ENCODE assay signal across 7 cellular contexts in the genomic region with DNA sequence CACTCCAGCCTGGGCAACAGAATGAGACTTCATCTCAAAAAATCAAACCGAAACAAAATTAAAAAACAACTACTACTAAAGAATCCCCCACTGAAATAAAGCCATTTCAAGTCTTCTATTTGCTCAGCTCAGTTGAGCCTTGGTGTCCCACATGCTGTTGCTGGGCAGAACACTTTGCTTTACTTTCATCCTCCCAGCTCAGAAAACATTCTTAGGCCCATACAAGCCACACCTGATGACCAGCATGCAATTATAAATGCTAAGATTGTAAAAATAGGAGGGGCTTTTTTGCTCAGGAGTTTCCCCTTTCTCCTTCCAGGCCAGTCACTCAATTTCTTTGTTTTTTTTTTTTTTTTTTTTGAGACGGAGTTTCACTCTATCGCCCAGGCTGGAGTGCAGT.
A peak's percentile ranks its signal among the peaks of the same experiment; 100 is the strongest.
DNase-seq lines count a peak whose midpoint lies in the region; ATAC-seq, FAIRE-seq and TF ChIP-seq lines count a peak whose summit lies in the region.
"Not testable (repeated sequence)": the region's sequence is repeated elsewhere in the genome, so short reads cannot be mapped to it uniquely, and the experiment has no call there.

No MANE protein-coding gene starts in this region.

- not testable (repeated sequence) for H3K9me3 ChIP-seq in GM12878 (replicated peaks; ENCODE audit: control insufficient read depth, insufficient read depth, low read length); osteoblast (ENCODE audit: low read depth, low read length)

- RAD21 ChIA-PET in GM12878 (lab: Charles Lee; ENCODE audit: unreplicated experiment) = not testable (repeated sequence)

- in situ Hi-C loops in GM13976 (cut with MboI; ENCODE audit: low sequenced_read_pairs, unreplicated experiment); GM12878 (cut with MboI): not testable (repeated sequence)

- WGBS in GM12878 (ENCODE audit: insufficient coverage, insufficient replicate concordance, low lambda C conversion rate, missing lambda C conversion rate) = 56% methylated on average over 1 of the region's 3 CpGs

- SMC1A ChIA-PET in GM12878 (lab: Charles Lee; ENCODE audit: uncharacterized antibody, unreplicated experiment) = not testable (repeated sequence)

- not testable (repeated sequence) for FAIRE-seq in GM12878 (lab: Jason Lieb, UNC)

- ATAC-seq in GM18868 (IDR thresholded peaks at IDR 0.05; ENCODE audit: unreplicated experiment) (peak; percentile 64), GM21360 (IDR thresholded peaks at IDR 0.05; ENCODE audit: unreplicated experiment) (peak; percentile 72), GM12878 (peak; percentile 59)

- not testable (repeated sequence) for BruUV-seq in GM12878 (replicated peaks; lab: Mats Ljungman, UMichigan)

- intact Hi-C loops in GM12878 (cut with micrococcal nuclease; ENCODE audit: unreplicated experiment) = not testable (repeated sequence)

- H3K4me1 ChIP-seq in GM12878 (ENCODE audit: control insufficient read depth, insufficient read depth, low read length); osteoblast (ENCODE audit: insufficient read depth, low read length): not testable (repeated sequence)

- H3K36me3 ChIP-seq in GM06990 (ENCODE audit: control insufficient read depth, insufficient read depth, low read length); GM12878 (ENCODE audit: control insufficient read depth in 2 of 2, insufficient read depth in 2 of 2, low read length in 1 of 2); osteoblast (ENCODE audit: insufficient read depth, low read length): not testable (repeated sequence)

- not testable (repeated sequence) for H4K20me1 ChIP-seq in GM12878 (ENCODE audit: control insufficient read depth, insufficient read depth); osteoblast (ENCODE audit: insufficient read depth, low read length)

- not testable (repeated sequence) for H3K79me2 ChIP-seq in GM12878 (ENCODE audit: control insufficient read depth, insufficient read depth, low read length); osteoblast (ENCODE audit: insufficient read depth, low read length)

- CTCF ChIA-PET in GM12878 (lab: Yijun Ruan, JAX) = not testable (repeated sequence)

- not testable (repeated sequence) for TF ChIP-seq EP300 in GM12878 (IDR thresholded peaks at IDR 0.05; ENCODE audit: borderline replicate concordance in 1 of 2, control insufficient read depth in 1 of 2, low read depth in 2 of 2, low read length in 2 of 2)

- not testable (repeated sequence) for H3K4me3 ChIP-seq in GM06990 (replicated peaks; ENCODE audit: low read depth, low read length); GM12865 (ENCODE audit: low read depth, low read length); GM12878; osteoblast (ENCODE audit: insufficient read depth, low read length)

- H3K4me2 ChIP-seq in GM12878 (ENCODE audit: control insufficient read depth, insufficient read depth); osteoblast (ENCODE audit: insufficient read depth, low read length): not testable (repeated sequence)

- not testable (repeated sequence) for TF ChIP-seq POLR2A in GM12878 (IDR thresholded peaks at IDR 0.05; ENCODE audit: low read depth, low read length)

- not testable (repeated sequence) for H3K27me3 ChIP-seq in GM06990 (replicated peaks; ENCODE audit: control insufficient read depth, insufficient read depth, low read length); GM12878 (replicated peaks in 1 of 2; ENCODE audit: control insufficient read depth in 2 of 2, insufficient read depth in 2 of 2, low read length in 1 of 2); osteoblast (ENCODE audit: insufficient read depth, low read length)

- POLR2A ChIA-PET in GM12878 (lab: Charles Lee) = interaction anchor here (0.7 kb wide), 1 partner anchor 144 kb away, joined by 4 read pairs; no protein-coding TSS in a partner anchor

- H3K27ac ChIP-seq in GM12878 (ENCODE audit: control insufficient read depth, insufficient read depth); osteoblast (ENCODE audit: low read depth, low read length): not testable (repeated sequence)

- DNase-seq in GM06990 (ENCODE audit: extremely low read depth, insufficient read length) (peak; percentile 24), GM12865 (ENCODE audit: low read depth) (peak; percentile 16), GM13976 (ENCODE audit: low spot score) (peak; percentile 2), osteoblast (ENCODE audit: insufficient read length, low spot score, missing footprints) (peak; percentile 8)
- DNase-seq in GM12878 (ENCODE audit: low read depth, low spot score) = not testable (repeated sequence)

- not testable (repeated sequence) for H3K9ac ChIP-seq in GM12878 (ENCODE audit: control insufficient read depth, insufficient read depth, low read length)

- not testable (repeated sequence) for H2AFZ ChIP-seq in GM12878 (ENCODE audit: control insufficient read depth, low read depth, low read length); osteoblast (ENCODE audit: low read length)

- TF ChIP-seq RAD21 in GM12878 (IDR thresholded peaks at IDR 0.05; ENCODE audit: insufficient read depth, low read depth, low read length) = not testable (repeated sequence)

- TF ChIP-seq CTCF in GM06990 (IDR thresholded peaks at IDR 0.05; ENCODE audit: insufficient read depth, low read length, poor library complexity, severe bottlenecking); GM12865 (IDR thresholded peaks at IDR 0.05; ENCODE audit: insufficient read depth, low read depth, low read length, missing control alignments); GM13976 (IDR thresholded peaks at IDR 0.05; ENCODE audit: borderline replicate concordance, control extremely low read depth, extremely low read depth, insufficient read depth, missing control alignments); GM12878 (IDR thresholded peaks at IDR 0.05 in 2 of 3, conservative IDR thresholded peaks at IDR 0.05 in 1 of 3; ENCODE audit: control insufficient read depth in 2 of 3, extremely low read depth in 1 of 3, insufficient read depth in 1 of 3, low read depth in 3 of 3, low read length in 3 of 3); osteoblast (IDR thresholded peaks at IDR 0.05; ENCODE audit: extremely low read depth, low read depth, low read length): not testable (repeated sequence)
